ENCODE assay signal across 8 cellular contexts in the genomic region with DNA sequence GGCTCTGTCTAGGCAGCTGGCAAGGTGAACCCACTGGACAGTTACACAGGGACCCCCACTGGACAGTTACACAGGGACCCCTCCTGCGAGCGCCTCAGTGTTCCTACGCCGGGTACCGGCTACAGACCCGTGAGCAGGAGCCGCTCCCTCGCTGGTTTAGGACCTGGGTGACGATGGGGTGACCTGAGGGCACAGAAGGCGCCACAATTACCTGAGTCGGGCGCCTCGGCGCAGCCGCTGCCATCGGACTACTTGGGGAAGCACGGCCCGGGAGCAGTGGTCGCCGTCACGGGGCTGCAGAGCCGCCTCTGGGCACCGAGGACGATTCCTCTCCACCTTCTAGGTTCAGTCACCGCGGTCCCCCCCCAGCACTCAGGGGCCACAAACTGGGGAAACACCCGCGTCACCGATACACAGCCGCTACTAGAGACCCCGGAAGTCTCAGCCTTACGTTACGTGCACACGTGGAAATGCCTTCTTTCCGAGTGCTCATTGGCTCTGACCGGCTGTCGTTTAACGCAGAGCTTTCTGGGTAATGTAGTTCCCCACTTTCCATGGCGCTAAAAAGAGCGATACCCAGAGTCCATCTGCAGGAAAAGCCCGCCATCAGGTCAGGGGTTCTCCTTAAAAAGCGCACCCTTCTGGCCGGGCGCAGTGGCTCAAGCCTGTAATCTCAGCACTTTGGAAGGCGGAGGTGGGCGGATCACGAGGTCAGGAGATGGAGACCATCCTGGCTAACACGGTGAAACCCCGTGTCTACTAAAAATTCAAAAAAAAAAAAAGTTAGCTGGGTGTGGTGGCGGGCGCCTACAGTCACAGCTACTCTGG. TPM values are rescaled to one million over a fixed set of nuclear protein-coding genes. Genes with fewer than 3 reads are reported as not detected.
DNase-seq lines count a peak whose midpoint lies in the region; ATAC-seq and TF ChIP-seq lines count a peak whose summit lies in the region.
"Not testable (repeated sequence)": the region's sequence is repeated elsewhere in the genome, so short reads cannot be mapped to it uniquely, and the experiment has no call there.

A gene (minus strand): TSS at position 425 of the 828 bp plus-strand sequence. CDS start 181 bp downstream, at position 244.

- H3K36me3 Mint-ChIP-seq in CD4-positive, alpha-beta memory T cell = peaks cover 48 to 57% of the 10 kb centered on the region in 2 donors
- peaks cover 60% of the 10 kb centered on the region for H3K36me3 Mint-ChIP-seq in activated CD4-positive, alpha-beta memory T cell treated with anti-CD3 and anti-CD28 coated beads for 36 hours

- 1% methylated on average over 51 of the region's 51 CpGs for WGBS in ectodermal cell, 2 experiments

- TF ChIP-seq CTCF in lower lobe of right lung (IDR thresholded peaks at IDR 0.05) = not testable (repeated sequence)

- H3K9me3 ChIP-seq in CD4-positive, alpha-beta memory T cell (ENCODE audit: control insufficient read depth in 1 of 2, low read length in 2 of 2) = peaks cover 0 to 14% of the 10 kb centered on the region in 2 donors
- not testable (repeated sequence) for H3K9me3 ChIP-seq in ectodermal cell (ENCODE audit: control insufficient read depth, low read length); lower lobe of right lung

- H3K9me3 Mint-ChIP-seq in CD4-positive, alpha-beta memory T cell = peaks cover 8 to 60% (median 38%) of the 10 kb centered on the region in 8 donors
- H3K9me3 Mint-ChIP-seq in activated CD4-positive, alpha-beta memory T cell treated with anti-CD3 and anti-CD28 coated beads for 36 hours = peaks cover 52% of the 10 kb centered on the region

- ATAC-seq in GM19438 (IDR thresholded peaks at IDR 0.05; ENCODE audit: low read depth, unreplicated experiment) (peak; percentile 93), HG03575 (IDR thresholded peaks at IDR 0.05; ENCODE audit: extremely low read depth, insufficient number of reproducible peaks, low FRiP score, unreplicated experiment) (peak; percentile 65), lower lobe of right lung (peak; percentile 99 to 100)

- not testable (repeated sequence) for H3K27me3 Mint-ChIP-seq in CD4-positive, alpha-beta memory T cell; activated CD4-positive, alpha-beta memory T cell treated with anti-CD3 and anti-CD28 coated beads for 36 hours

- not testable (repeated sequence) for H3K36me3 ChIP-seq in CD4-positive, alpha-beta memory T cell (ENCODE audit: insufficient read depth, low read length); lower lobe of right lung
- H3K36me3 ChIP-seq in ectodermal cell (ENCODE audit: control insufficient read depth, insufficient read depth, low read length) = peaks cover 13% of the 10 kb centered on the region

- peak; percentile 86 to 97 (median 91) for DNase-seq in CD4-positive, alpha-beta memory T cell
- DNase-seq in NCI-H82 (lab: John Stamatoyannopoulos, UW) (peak; percentile 98), lower lobe of right lung (peak; percentile 85)
- peak; percentile 91 for DNase-seq in activated CD4-positive, alpha-beta memory T cell treated with anti-CD3 and anti-CD28 coated beads for 36 hours
- DNase-seq in stimulated activated CD4-positive, alpha-beta T cell treated with anti-CD3 and anti-CD28 coated beads, TNF-alpha, amount 100 ng/mL, for 24 hours (ENCODE audit: low read depth in 3 of 3) = peak; percentile 67 to 80 (median 74)

- CTCF ChIA-PET in CD4-positive, alpha-beta memory T cell (lab: Charles Lee; ENCODE audit: partially characterized antibody) = interaction anchor here (0.6 to 1.3 kb wide), 3 partner anchors 181 to 603 kb away, joined by 3 read pairs; a partner anchor contains a TSS
- CTCF ChIA-PET in activated CD4-positive, alpha-beta memory T cell treated with anti-CD3 and anti-CD28 coated beads for 36 hours (lab: Charles Lee) = interaction anchor here (0.6 kb wide), 2 partner anchors 86 to 406 kb away, joined by 3 read pairs; a partner anchor contains a TSS

- peaks cover 13% of the 10 kb centered on the region for H3K4me1 ChIP-seq in CD4-positive, alpha-beta memory T cell (ENCODE audit: insufficient read depth, low read length)
- not testable (repeated sequence) for H3K4me1 ChIP-seq in ectodermal cell (ENCODE audit: control insufficient read depth, insufficient read depth, low read length)
- H3K4me1 ChIP-seq in lower lobe of right lung = peaks cover 15% of the 10 kb centered on the region

- intact Hi-C loops in CD4-positive, alpha-beta memory T cell (cut with micrococcal nuclease) = loop anchor here (1.0 to 5.0 kb wide), 7 partner anchors 28 to 505 kb away; a partner anchor contains a TSS
- intact Hi-C loops in activated CD4-positive, alpha-beta memory T cell treated with anti-CD3 and anti-CD28 coated beads for 36 hours (cut with micrococcal nuclease) = loop anchor here (1.0 to 10.0 kb wide), 6 partner anchors 31 to 488 kb away; a partner anchor contains a TSS
- intact Hi-C loops in lower lobe of right lung (cut with DNase I) = not testable (repeated sequence)

- POLR2A ChIA-PET in CD4-positive, alpha-beta memory T cell (lab: Charles Lee; ENCODE audit: partially characterized antibody) = interaction anchor here (0.7 to 2.4 kb wide), 11 partner anchors 14 to 554 kb away, joined by 3 to 15 read pairs (median 4); a partner anchor contains a TSS
- POLR2A ChIA-PET in activated CD4-positive, alpha-beta memory T cell treated with anti-CD3 and anti-CD28 coated beads for 36 hours (lab: Charles Lee) = interaction anchor here (0.9 to 1.0 kb wide), 2 partner anchors 97 to 283 kb away, joined by 3 read pairs; a partner anchor contains a TSS

- not testable (repeated sequence) for H3K27me3 ChIP-seq in CD4-positive, alpha-beta memory T cell (ENCODE audit: insufficient read depth, low read length); ectodermal cell (ENCODE audit: control insufficient read depth, insufficient read depth, low read length, poor library complexity, severe bottlenecking); lower lobe of right lung (ENCODE audit: low read depth)

- H3K27ac Mint-ChIP-seq in CD4-positive, alpha-beta memory T cell = peak within 1 kb of the TSS; percentile 95 to 99 (median 98)
- peak within 1 kb of the TSS; percentile 83 for H3K27ac Mint-ChIP-seq in activated CD4-positive, alpha-beta memory T cell treated with anti-CD3 and anti-CD28 coated beads for 36 hours

- peak within 1 kb of the TSS; percentile 92 to 99 (median 98) for H3K4me3 Mint-ChIP-seq in CD4-positive, alpha-beta memory T cell
- H3K4me3 Mint-ChIP-seq in activated CD4-positive, alpha-beta memory T cell treated with anti-CD3 and anti-CD28 coated beads for 36 hours = peak within 1 kb of the TSS; percentile 88

- peak within 1 kb of the TSS; percentile 90 for H3K27ac ChIP-seq in CD4-positive, alpha-beta memory T cell (ENCODE audit: low read depth, low read length)
- peak within 1 kb of the TSS; percentile 60 for H3K27ac ChIP-seq in ectodermal cell (ENCODE audit: insufficient read depth, low read depth, low read length, poor library complexity, severe bottlenecking)
- H3K27ac ChIP-seq in lower lobe of right lung = peak within 1 kb of the TSS; percentile 86

- H3K4me1 Mint-ChIP-seq in CD4-positive, alpha-beta memory T cell = peaks cover 22 to 45% (median 34%) of the 10 kb centered on the region in 4 donors
- peaks cover 28% of the 10 kb centered on the region for H3K4me1 Mint-ChIP-seq in activated CD4-positive, alpha-beta memory T cell treated with anti-CD3 and anti-CD28 coated beads for 36 hours (ENCODE audit: low read depth)

- peak within 1 kb of the TSS; percentile 76 to 80 for H3K4me3 ChIP-seq in CD4-positive, alpha-beta memory T cell (ENCODE audit: low read length in 2 of 2)
- H3K4me3 ChIP-seq in ectodermal cell (ENCODE audit: insufficient read depth, low read depth, low read length) (peak within 1 kb of the TSS; percentile 87), lower lobe of right lung (peak within 1 kb of the TSS; percentile 89)

RNA-seq across cellular contexts. Expression of the gene that starts here (rescaled TPM):
- total RNA-seq in CD4-positive, alpha-beta memory T cell = 10 to 100 TPM; 48.2 to 49.4 TPM
- 1 to 10 TPM in 1 of 2 donors, under 1 TPM in 1; 0.87 to 4.8 TPM for polyA plus RNA-seq in CD4-positive, alpha-beta memory T cell
- 10 to 100 TPM; 10.6 to 11.1 TPM for total RNA-seq in activated CD4-positive, alpha-beta memory T cell treated with anti-CD3 and anti-CD28 coated beads for 36 hours
- polyA plus RNA-seq in ectodermal cell (2013, experiment 1 of 4) = 26.6 TPM
- 30.0 TPM for polyA plus RNA-seq in ectodermal cell (2013, experiment 2 of 4)
- polyA plus RNA-seq in ectodermal cell (2013, experiment 3 of 4) = 13.3 TPM
- 20.7 TPM for polyA plus RNA-seq in ectodermal cell (2013, experiment 4 of 4)
- total RNA-seq in lower lobe of right lung = 16.2 TPM

Comparison
In these comparisons a context has a peak if more than half of its experiments do, and no peak if none do; other contexts are left out.
1. Peak in every context shown above with its lines: DNase-seq, ATAC-seq, H3K4me3 ChIP-seq and H3K27ac ChIP-seq.